ENCODE assay signal across 22 cellular contexts in the genomic region with DNA sequence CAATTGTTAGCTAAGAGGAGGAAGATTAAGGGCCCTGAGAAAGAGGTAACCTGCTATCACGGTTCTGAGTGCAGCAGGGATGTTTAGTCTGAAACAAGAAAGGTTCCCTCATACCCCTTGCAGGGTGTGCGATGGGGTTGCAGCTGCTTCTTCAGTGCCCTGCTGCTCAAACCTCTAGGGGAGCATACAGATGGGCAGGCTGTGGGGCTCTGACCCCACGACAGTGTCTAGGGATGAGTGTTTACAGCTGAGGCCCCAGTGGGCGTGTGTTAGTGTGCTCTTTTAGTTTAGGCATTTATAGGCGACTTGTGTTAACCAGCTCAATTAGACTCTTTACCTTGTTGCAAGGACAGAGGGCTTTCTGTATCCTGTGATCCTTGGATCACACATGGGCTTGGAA. TPM values are rescaled to one million over a fixed set of nuclear protein-coding genes. Genes with fewer than 3 reads are reported as not detected.
"Had no signal": no experiment of that assay in that cellular context is flagged by ENCODE, and none has a peak within 500 bp of the region (broad histone marks: within the 10 kb centered on the region; RNA-seq: fewer than 3 reads in every experiment).

No MANE protein-coding gene starts in this region.

- H3K27me3 ChIP-seq: esophagus muscularis mucosa had no signal

- H3K79me2 ChIP-seq: parathyroid adenoma had no signal

- H2AFZ ChIP-seq: parathyroid adenoma had no signal

- FAIRE-seq: endometrium, urothelium cell line had no signal

- H3K27ac ChIP-seq: epithelial cell of prostate, esophagus muscularis mucosa, foreskin keratinocyte, left lung, parathyroid adenoma, prostate gland had no signal

- H3K4me3 ChIP-seq: esophagus muscularis mucosa, left lung, lung, prostate gland had no signal

- ATAC-seq: foreskin keratinocyte; left lung; sciatic nerve; stimulated activated naive B cell treated with anti-CD40 and anti-IgM and Interleukin-4, amounts not matched to agents 10 μg/mL and 1 μg/mL and 100 μg/mL, for 72 hours; stimulated activated naive CD8-positive, alpha-beta T cell treated with anti-CD3 and anti-CD28 coated beads, Interleukin-15, amount 100 ng/mL, for 72 hours had no signal

- H3K4me1 ChIP-seq: esophagus muscularis mucosa, foreskin keratinocyte, left lung, parathyroid adenoma had no signal

- DNase-seq: effector memory CD4-positive, alpha-beta T cell; foreskin keratinocyte; head of caudate nucleus; islet precursor cell; left lung; mesenchymal stem cell; naive B cell; occipital lobe; stimulated activated CD4-positive, alpha-beta T cell treated with anti-CD3 and anti-CD28 coated beads, Interleukin-2, amount 100 ng/mL, for 24 hours; stimulated activated CD4-positive, alpha-beta T cell treated with anti-CD3 and anti-CD28 coated beads, Interleukin-4, amount 100 ng/mL, for 4 hours; stimulated activated naive B cell treated with anti-CD40 and anti-IgM and Interleukin-4, amounts not matched to agents 10 μg/mL and 1 μg/mL and 100 μg/mL, for 72 hours; stimulated activated naive CD8-positive, alpha-beta T cell treated with anti-CD3 and anti-CD28 coated beads, Interleukin-15, amount 100 ng/mL, for 72 hours had no signal

- H3K9ac ChIP-seq: parathyroid adenoma had no signal

- H3K9me3 ChIP-seq: left lung, prostate gland had no signal

- H3K36me3 ChIP-seq: esophagus muscularis mucosa, left lung, prostate gland had no signal

RNA-seq across cellular contexts. Expression of gene PLA2G5, which starts 41.3 kb away (rescaled TPM):
- total RNA-seq: foreskin keratinocyte, renal cortical epithelial cell had no signal
- polyA plus RNA-seq: foreskin keratinocyte had no signal

RNA-seq across cellular contexts. Expression of gene PLA2G2A, which starts 49.3 kb away (rescaled TPM):
- total RNA-seq: foreskin keratinocyte, occipital lobe, renal cortical epithelial cell, skeletal muscle tissue had no signal
- polyA plus RNA-seq: foreskin keratinocyte had no signal
